In the genomic region with DNA sequence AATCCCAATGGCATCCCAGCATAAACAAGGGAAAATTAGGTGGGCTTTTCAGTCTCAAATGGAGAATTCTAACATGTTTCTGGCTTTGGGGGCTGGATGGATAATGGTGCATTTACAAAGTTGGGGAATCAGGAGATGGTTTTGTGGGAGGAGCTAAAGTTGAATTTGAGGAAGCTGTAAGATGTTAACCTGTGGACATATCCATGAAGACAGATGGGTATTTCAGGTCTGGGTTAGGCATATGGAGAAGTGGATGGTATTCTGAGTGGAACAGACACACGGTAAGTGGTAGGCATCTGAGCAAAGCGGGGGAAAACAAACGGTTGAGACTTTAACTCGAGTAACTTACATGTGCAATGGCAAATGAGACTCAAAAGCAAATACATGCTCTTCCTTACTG, we compare ENCODE assay signal across 1 cellular context.
TF ChIP-seq lines count a peak whose summit lies in the region.

No MANE protein-coding gene starts in this region.

TF ChIP-seq in GM23338, 12 proteins besides CTCF, POLR2A, EP300 and RAD21 (continued from another document):
- TF ChIP-seq, protein P1, sequence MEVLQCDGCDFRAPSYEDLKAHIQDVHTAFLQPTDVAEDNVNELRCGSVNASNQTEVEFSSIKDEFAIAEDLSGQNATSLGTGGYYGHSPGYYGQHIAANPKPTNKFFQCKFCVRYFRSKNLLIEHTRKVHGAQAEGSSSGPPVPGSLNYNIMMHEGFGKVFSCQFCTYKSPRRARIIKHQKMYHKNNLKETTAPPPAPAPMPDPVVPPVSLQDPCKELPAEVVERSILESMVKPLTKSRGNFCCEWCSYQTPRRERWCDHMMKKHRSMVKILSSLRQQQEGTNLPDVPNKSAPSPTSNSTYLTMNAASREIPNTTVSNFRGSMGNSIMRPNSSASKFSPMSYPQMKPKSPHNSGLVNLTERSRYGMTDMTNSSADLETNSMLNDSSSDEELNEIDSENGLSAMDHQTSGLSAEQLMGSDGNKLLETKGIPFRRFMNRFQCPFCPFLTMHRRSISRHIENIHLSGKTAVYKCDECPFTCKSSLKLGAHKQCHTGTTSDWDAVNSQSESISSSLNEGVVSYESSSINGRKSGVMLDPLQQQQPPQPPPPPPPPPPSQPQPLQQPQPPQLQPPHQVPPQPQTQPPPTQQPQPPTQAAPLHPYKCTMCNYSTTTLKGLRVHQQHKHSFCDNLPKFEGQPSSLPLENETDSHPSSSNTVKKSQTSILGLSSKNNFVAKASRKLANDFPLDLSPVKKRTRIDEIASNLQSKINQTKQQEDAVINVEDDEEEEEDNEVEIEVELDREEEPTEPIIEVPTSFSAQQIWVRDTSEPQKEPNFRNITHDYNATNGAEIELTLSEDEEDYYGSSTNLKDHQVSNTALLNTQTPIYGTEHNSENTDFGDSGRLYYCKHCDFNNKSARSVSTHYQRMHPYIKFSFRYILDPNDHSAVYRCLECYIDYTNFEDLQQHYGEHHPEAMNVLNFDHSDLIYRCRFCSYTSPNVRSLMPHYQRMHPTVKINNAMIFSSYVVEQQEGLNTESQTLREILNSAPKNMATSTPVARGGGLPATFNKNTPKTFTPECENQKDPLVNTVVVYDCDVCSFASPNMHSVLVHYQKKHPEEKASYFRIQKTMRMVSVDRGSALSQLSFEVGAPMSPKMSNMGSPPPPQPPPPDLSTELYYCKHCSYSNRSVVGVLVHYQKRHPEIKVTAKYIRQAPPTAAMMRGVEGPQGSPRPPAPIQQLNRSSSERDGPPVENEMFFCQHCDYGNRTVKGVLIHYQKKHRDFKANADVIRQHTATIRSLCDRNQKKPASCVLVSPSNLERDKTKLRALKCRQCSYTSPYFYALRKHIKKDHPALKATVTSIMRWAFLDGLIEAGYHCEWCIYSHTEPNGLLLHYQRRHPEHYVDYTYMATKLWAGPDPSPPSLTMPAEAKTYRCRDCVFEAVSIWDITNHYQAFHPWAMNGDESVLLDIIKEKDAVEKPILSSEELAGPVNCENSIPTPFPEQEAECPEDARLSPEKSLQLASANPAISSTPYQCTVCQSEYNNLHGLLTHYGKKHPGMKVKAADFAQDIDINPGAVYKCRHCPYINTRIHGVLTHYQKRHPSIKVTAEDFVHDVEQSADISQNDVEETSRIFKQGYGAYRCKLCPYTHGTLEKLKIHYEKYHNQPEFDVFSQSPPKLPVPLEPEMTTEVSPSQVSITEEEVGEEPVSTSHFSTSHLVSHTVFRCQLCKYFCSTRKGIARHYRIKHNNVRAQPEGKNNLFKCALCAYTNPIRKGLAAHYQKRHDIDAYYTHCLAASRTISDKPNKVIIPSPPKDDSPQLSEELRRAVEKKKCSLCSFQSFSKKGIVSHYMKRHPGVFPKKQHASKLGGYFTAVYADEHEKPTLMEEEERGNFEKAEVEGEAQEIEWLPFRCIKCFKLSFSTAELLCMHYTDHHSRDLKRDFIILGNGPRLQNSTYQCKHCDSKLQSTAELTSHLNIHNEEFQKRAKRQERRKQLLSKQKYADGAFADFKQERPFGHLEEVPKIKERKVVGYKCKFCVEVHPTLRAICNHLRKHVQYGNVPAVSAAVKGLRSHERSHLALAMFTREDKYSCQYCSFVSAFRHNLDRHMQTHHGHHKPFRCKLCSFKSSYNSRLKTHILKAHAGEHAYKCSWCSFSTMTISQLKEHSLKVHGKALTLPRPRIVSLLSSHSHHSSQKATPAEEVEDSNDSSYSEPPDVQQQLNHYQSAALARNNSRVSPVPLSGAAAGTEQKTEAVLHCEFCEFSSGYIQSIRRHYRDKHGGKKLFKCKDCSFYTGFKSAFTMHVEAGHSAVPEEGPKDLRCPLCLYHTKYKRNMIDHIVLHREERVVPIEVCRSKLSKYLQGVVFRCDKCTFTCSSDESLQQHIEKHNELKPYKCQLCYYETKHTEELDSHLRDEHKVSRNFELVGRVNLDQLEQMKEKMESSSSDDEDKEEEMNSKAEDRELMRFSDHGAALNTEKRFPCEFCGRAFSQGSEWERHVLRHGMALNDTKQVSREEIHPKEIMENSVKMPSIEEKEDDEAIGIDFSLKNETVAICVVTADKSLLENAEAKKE (CRISPR knock-in tag; IDR thresholded peaks at IDR 0.05) = no peak
- TF ChIP-seq EZH2 (IDR thresholded peaks at IDR 0.05; ENCODE audit: low read depth, unreplicated experiment) (no peak), ZNF114 (CRISPR knock-in tag; IDR thresholded peaks at IDR 0.05) (no peak), EZH2phosphoT487 (IDR thresholded peaks at IDR 0.05; ENCODE audit: unreplicated experiment) (no peak), NANOG (IDR thresholded peaks at IDR 0.05; ENCODE audit: borderline replicate concordance) (no peak), POLR2AphosphoS5 (IDR thresholded peaks at IDR 0.05; ENCODE audit: low read depth) (no peak)
- TF ChIP-seq, protein P2, sequence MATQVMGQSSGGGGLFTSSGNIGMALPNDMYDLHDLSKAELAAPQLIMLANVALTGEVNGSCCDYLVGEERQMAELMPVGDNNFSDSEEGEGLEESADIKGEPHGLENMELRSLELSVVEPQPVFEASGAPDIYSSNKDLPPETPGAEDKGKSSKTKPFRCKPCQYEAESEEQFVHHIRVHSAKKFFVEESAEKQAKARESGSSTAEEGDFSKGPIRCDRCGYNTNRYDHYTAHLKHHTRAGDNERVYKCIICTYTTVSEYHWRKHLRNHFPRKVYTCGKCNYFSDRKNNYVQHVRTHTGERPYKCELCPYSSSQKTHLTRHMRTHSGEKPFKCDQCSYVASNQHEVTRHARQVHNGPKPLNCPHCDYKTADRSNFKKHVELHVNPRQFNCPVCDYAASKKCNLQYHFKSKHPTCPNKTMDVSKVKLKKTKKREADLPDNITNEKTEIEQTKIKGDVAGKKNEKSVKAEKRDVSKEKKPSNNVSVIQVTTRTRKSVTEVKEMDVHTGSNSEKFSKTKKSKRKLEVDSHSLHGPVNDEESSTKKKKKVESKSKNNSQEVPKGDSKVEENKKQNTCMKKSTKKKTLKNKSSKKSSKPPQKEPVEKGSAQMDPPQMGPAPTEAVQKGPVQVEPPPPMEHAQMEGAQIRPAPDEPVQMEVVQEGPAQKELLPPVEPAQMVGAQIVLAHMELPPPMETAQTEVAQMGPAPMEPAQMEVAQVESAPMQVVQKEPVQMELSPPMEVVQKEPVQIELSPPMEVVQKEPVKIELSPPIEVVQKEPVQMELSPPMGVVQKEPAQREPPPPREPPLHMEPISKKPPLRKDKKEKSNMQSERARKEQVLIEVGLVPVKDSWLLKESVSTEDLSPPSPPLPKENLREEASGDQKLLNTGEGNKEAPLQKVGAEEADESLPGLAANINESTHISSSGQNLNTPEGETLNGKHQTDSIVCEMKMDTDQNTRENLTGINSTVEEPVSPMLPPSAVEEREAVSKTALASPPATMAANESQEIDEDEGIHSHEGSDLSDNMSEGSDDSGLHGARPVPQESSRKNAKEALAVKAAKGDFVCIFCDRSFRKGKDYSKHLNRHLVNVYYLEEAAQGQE (IDR thresholded peaks at IDR 0.05; ENCODE audit: unreplicated experiment) = no peak
- TF ChIP-seq, protein P3, sequence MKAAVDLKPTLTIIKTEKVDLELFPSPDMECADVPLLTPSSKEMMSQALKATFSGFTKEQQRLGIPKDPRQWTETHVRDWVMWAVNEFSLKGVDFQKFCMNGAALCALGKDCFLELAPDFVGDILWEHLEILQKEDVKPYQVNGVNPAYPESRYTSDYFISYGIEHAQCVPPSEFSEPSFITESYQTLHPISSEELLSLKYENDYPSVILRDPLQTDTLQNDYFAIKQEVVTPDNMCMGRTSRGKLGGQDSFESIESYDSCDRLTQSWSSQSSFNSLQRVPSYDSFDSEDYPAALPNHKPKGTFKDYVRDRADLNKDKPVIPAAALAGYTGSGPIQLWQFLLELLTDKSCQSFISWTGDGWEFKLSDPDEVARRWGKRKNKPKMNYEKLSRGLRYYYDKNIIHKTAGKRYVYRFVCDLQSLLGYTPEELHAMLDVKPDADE (IDR thresholded peaks at IDR 0.05) = no peak
TF ChIP-seq in GM23338: peak in this region for 0.
